Comparison of ENCODE assay signal across 19 cellular contexts in the genomic region with DNA sequence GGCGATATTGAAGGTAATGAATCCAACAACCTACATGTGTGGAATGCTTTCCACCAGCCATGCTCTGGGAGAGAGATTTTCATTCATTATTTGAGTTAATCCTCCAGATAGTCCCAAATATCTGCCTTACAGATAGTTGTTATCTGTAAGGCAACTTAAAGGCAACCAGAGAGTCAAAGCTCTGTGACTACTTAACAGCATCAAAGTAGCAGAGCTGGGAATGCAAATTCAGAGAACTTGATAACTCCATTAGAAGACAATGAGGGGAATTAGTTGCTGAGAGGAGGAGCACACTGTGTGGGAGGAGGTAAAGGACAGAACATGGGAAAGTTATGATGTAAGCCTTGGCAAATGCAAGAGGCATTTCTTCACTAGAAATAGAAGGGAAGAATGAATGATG.
"Had no signal": no experiment of that assay in that cellular context is flagged by ENCODE, and none has a peak within 500 bp of the region (broad histone marks: within the 10 kb centered on the region; RNA-seq: fewer than 3 reads in every experiment).

No MANE protein-coding gene starts in this region.

- H3K36me3 ChIP-seq: heart left ventricle, uterus had no signal

- H3K4me3 Mint-ChIP-seq: neural crest cell; stimulated activated naive B cell treated with anti-CD40 and anti-IgM and Interleukin-4, amounts not matched to agents 10 μg/mL and 1 μg/mL and 100 μg/mL, for 72 hours had no signal

- H3K27ac ChIP-seq: heart left ventricle, uterus had no signal

- H3K36me3 Mint-ChIP-seq: stimulated activated naive B cell treated with anti-CD40 and anti-IgM and Interleukin-4, amounts not matched to agents 10 μg/mL and 1 μg/mL and 100 μg/mL, for 72 hours had no signal

- H3K4me1 Mint-ChIP-seq: neural crest cell; stimulated activated naive B cell treated with anti-CD40 and anti-IgM and Interleukin-4, amounts not matched to agents 10 μg/mL and 1 μg/mL and 100 μg/mL, for 72 hours had no signal

- DNase-seq: activated CD4-positive, alpha-beta T cell treated with anti-CD3 and anti-CD28 coated beads for 1 hour; activated CD4-positive, alpha-beta T cell treated with anti-CD3 and anti-CD28 coated beads, Interleukin-2, amount 50 U/mL, for 4 hours; activated naive CD4-positive, alpha-beta T cell treated with Interleukin-2 at 50 U/mL for 16 hours; activated T-cell treated with anti-CD3 and anti-CD28 coated beads, Interleukin-2, amount 50 U/mL, for 48 hours; cerebellar nuclear complex; heart left ventricle; left ventricle myocardium superior; occipital lobe; posterior cingulate gyrus; stimulated activated CD4-positive, alpha-beta T cell treated with anti-CD3 and anti-CD28 coated beads, Interleukin-15, amount 100 ng/mL, for 24 hours; stimulated activated naive B cell treated with anti-CD40 and anti-IgM and Interleukin-4, amounts not matched to agents 10 μg/mL and 1 μg/mL and 100 μg/mL, for 72 hours; T-helper 9 cell; trophoblast cell; uterus had no signal

- H3K4me3 ChIP-seq: heart left ventricle, smooth muscle cell, uterus had no signal

- H3K4me1 ChIP-seq: uterus had no signal

- FAIRE-seq: endometrium, islet of Langerhans had no signal

- H3K27ac Mint-ChIP-seq: stimulated activated naive B cell treated with anti-CD40 and anti-IgM and Interleukin-4, amounts not matched to agents 10 μg/mL and 1 μg/mL and 100 μg/mL, for 72 hours had no signal

- H3K27me3 ChIP-seq: uterus had no signal

- ATAC-seq: left ventricle myocardium superior; sciatic nerve; stimulated activated naive B cell treated with anti-CD40 and anti-IgM and Interleukin-4, amounts not matched to agents 10 μg/mL and 1 μg/mL and 100 μg/mL, for 72 hours had no signal

- H3K9me3 Mint-ChIP-seq: neural crest cell had no signal
